ENCODE assay signal across 9 cellular contexts in the genomic region with DNA sequence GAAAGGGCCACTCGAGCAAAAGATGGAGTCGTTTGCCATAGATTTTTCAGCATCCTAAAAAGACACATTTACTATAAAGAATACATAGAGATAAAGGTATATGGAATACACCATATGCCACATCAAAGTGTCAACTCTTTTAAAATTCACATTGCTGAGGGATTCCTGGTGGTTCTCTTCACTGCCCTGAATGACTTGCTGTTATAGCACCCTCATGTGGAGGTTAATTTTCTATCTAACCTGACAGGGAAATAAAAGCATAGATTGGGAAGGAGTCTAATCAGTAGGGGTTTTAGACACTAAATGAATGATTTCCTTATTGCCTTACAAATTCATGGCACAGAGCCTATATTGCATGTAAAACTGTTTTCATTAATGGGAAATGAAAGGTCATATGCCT. TPM values are rescaled to one million over a fixed set of nuclear protein-coding genes. Genes with fewer than 3 reads are reported as not detected.
DNase-seq lines count a peak whose midpoint lies in the region; ATAC-seq and TF ChIP-seq lines count a peak whose summit lies in the region.
"Had no signal": no experiment of that assay in that cellular context is flagged by ENCODE, and none has a peak within 500 bp of the region (broad histone marks: within the 10 kb centered on the region; RNA-seq: fewer than 3 reads in every experiment).

No MANE protein-coding gene starts in this region.

- H3K4me3 Mint-ChIP-seq in neural progenitor cell = no peak overlapping the region

- H2AFZ ChIP-seq in neural progenitor cell (replicated peaks) = no peak overlapping the region

- intact Hi-C loops in body of pancreas (cut with DNase I) = no loop called here

- ATAC-seq in body of pancreas = no peak
- ATAC-seq: activated CD4-positive, CD25-positive, alpha-beta regulatory T cell treated with anti-CD3 and anti-CD28 coated beads, Interleukin-2, amount 50 U/mL, for 24 hours had no signal

- H3K4me1 ChIP-seq in body of pancreas = peaks cover 9% of the 10 kb centered on the region
- H3K4me1 ChIP-seq in neural progenitor cell = no peaks in the 10 kb centered on the region

- no peaks in the 10 kb centered on the region for H3K27me3 Mint-ChIP-seq in neural progenitor cell (ENCODE audit: insufficient read depth, low read depth)

- H4K20me1 ChIP-seq in neural progenitor cell (ENCODE audit: low read depth) = no peaks in the 10 kb centered on the region

- H3K4me3 ChIP-seq in body of pancreas (no peak overlapping the region), neural progenitor cell (no peak overlapping the region)

- TF ChIP-seq CTCF in body of pancreas (IDR thresholded peaks at IDR 0.05) (peak in 5 of 7 experiments; percentile 17 to 30 (median 27)), neural progenitor cell (IDR thresholded peaks at IDR 0.05) (peak; percentile 62)

- WGBS in body of pancreas, 2 donors = 58 to 81% methylated on average over 2 of the region's 2 CpGs

- peak; percentile 7 for DNase-seq in NCI-H2029 treated with DMSO at 0.1 percent for 48 hours (lab: John Stamatoyannopoulos, UW)
- DNase-seq in NCI-H2029 (lab: John Stamatoyannopoulos, UW) = no peak
- peak; percentile 45 for DNase-seq in NCI-H1092 treated with DMSO at 0.1 percent for 48 hours (lab: John Stamatoyannopoulos, UW)
- no peak for DNase-seq in body of pancreas
- peak; percentile 46 for DNase-seq in neural progenitor cell (ENCODE audit: low spot score)
- DNase-seq in DMS79 (lab: John Stamatoyannopoulos, UW) = no peak
- no peak for DNase-seq in activated CD4-positive, CD25-positive, alpha-beta regulatory T cell treated with anti-CD3 and anti-CD28 coated beads, Interleukin-2, amount 50 U/mL, for 72 hours
- no peak for DNase-seq in GDM1 (lab: John Stamatoyannopoulos, UW)

- no peaks in the 10 kb centered on the region for H3K9me3 ChIP-seq in body of pancreas
- no peaks in the 10 kb centered on the region for H3K9me3 ChIP-seq in neural progenitor cell (ENCODE audit: low read depth)

- H3F3A ChIP-seq in neural progenitor cell (ENCODE audit: low read depth) = no peaks in the 10 kb centered on the region

- H3K36me3 ChIP-seq in body of pancreas (replicated peaks in 1 of 2; ENCODE audit: insufficient read depth in 1 of 2, low read depth in 2 of 2) (no peaks in the 10 kb centered on the region), neural progenitor cell (no peaks in the 10 kb centered on the region)

- no peaks in the 10 kb centered on the region for H3K9me3 Mint-ChIP-seq in neural progenitor cell

- no peak overlapping the region for H3K27ac Mint-ChIP-seq in neural progenitor cell

- H3K36me3 Mint-ChIP-seq in neural progenitor cell = no peaks in the 10 kb centered on the region

- H3K9ac ChIP-seq in neural progenitor cell = no peak overlapping the region

- H3K27ac ChIP-seq in body of pancreas (no peak overlapping the region), neural progenitor cell (no peak overlapping the region)

- no peaks in the 10 kb centered on the region for H3K4me1 Mint-ChIP-seq in neural progenitor cell

- H3K27me3 ChIP-seq in body of pancreas = no peaks in the 10 kb centered on the region
- no peaks in the 10 kb centered on the region for H3K27me3 ChIP-seq in neural progenitor cell

- no peak for TF ChIP-seq POLR2A in body of pancreas (IDR thresholded peaks at IDR 0.05)

- no peak overlapping the region for H3K4me2 ChIP-seq in neural progenitor cell

- H3K79me2 ChIP-seq in neural progenitor cell (ENCODE audit: low read depth) = no peaks in the 10 kb centered on the region

RNA-seq across cellular contexts. Expression of a gene that starts 25.9 kb away (rescaled TPM):
- total RNA-seq in body of pancreas (under 1 TPM; 0.52 to 0.99 TPM), neural progenitor cell (ENCODE audit: low replicate concordance) (0.13 and 0.99 TPM in 2 replicates)

Comparison
In these comparisons a context has a peak if more than half of its experiments do, and no peak if none do; other contexts are left out.
1. DNase-seq: peak in NCI-H2029 treated with DMSO at 0.1 percent for 48 hours (single experiment), NCI-H1092 treated with DMSO at 0.1 percent for 48 hours (single experiment) and neural progenitor cell (single experiment); none in NCI-H2029 (single experiment), body of pancreas (0 of 4), DMS79 (single experiment), activated CD4-positive, CD25-positive, alpha-beta regulatory T cell treated with anti-CD3 and anti-CD28 coated beads, Interleukin-2, amount 50 U/mL, for 72 hours (single experiment) and GDM1 (single experiment).